Comparison of ENCODE assay signal across 1 cellular context in genomic region chr1:47437518-47438320, GRCh38.
TF ChIP-seq lines count a peak whose summit lies in the region.

TSS of gene FOXD2 (plus strand) at chr1:47438044. CDS start at chr1:47438136, 92 bp downstream.

TF ChIP-seq in K562, 482 proteins besides CTCF, POLR2A, EP300 and RAD21 (continued from another document and continues in another):
- TF ChIP-seq SRSF7 (optimal IDR thresholded peaks at IDR 0.05; ENCODE audit: low read depth, low read length) (no peak), ZNF274 (IDR thresholded peaks at IDR 0.05; ENCODE audit: borderline replicate concordance, low read depth, low read length) (no peak), CLOCK (CRISPR knock-in tag; IDR thresholded peaks at IDR 0.05; ENCODE audit: borderline replicate concordance) (no peak), ZBTB1 (CRISPR knock-in tag; IDR thresholded peaks at IDR 0.05; ENCODE audit: borderline replicate concordance, low read depth) (peak; percentile 52), CREB1 (IDR thresholded peaks at IDR 0.05) (no peak; the same call in 1 of the 2 replicates), CREB1 (CRISPR knock-in tag; IDR thresholded peaks at IDR 0.05) (peak; percentile 63; the same call in 1 of the 2 replicates), FOS (IDR thresholded peaks at IDR 0.05; ENCODE audit: extremely low read depth, insufficient read length) (no peak), USF2 (CRISPR knock-in tag; IDR thresholded peaks at IDR 0.05) (no peak), NCOA4 (IDR thresholded peaks at IDR 0.05; ENCODE audit: partially characterized antibody) (no peak), ZNF707 (CRISPR knock-in tag; conservative IDR thresholded peaks at IDR 0.05) (no peak), TBL1XR1 (IDR thresholded peaks at IDR 0.05; ENCODE audit: low read length in 2 of 2) (no peak), HMGN3 (IDR thresholded peaks at IDR 0.05; ENCODE audit: borderline replicate concordance, extremely low read depth, insufficient read length, low read depth, low read length) (peak; percentile 15), ZNF318 (IDR thresholded peaks at IDR 0.05; ENCODE audit: borderline replicate concordance in 1 of 2, low read depth in 1 of 2) (no peak), U2AF1 (optimal IDR thresholded peaks at IDR 0.05; ENCODE audit: low read depth, low read length) (peak; percentile 59), ZNF282 (CRISPR knock-in tag; IDR thresholded peaks at IDR 0.05) (no peak), SRF (CRISPR knock-in tag; IDR thresholded peaks at IDR 0.05) (peak in 1 of 2 experiments; percentile 70; a peak in 2 of 4 replicates), E2F5 (CRISPR knock-in tag; IDR thresholded peaks at IDR 0.05) (0 out of 2 replicates have a peak, but pooled peaks have one; percentile 56), HLTF (IDR thresholded peaks at IDR 0.05) (peak; percentile 73; the same call in 1 of the 2 replicates), KDM4B (IDR thresholded peaks at IDR 0.05; ENCODE audit: borderline replicate concordance in 2 of 2, low read depth in 1 of 2) (peak in 1 of 2 experiments; percentile 83; a peak in 1 of 4 replicates), HDAC8 (tag; IDR thresholded peaks at IDR 0.05) (no peak), HMG20B (CRISPR knock-in tag; IDR thresholded peaks at IDR 0.05) (no peak), ZNF239 (CRISPR knock-in tag; IDR thresholded peaks at IDR 0.05) (no peak), DACH1 (IDR thresholded peaks at IDR 0.05; ENCODE audit: partially characterized antibody) (no peak), PCBP1 (IDR thresholded peaks at IDR 0.05; ENCODE audit: low read depth, low read length, poor library complexity, severe bottlenecking) (peak; percentile 79), KAT2B (IDR thresholded peaks at IDR 0.05; ENCODE audit: low read depth, low read length) (peak; percentile 85), SRSF9 (IDR thresholded peaks at IDR 0.05; ENCODE audit: borderline replicate concordance, low read depth, low read length) (no peak), MIER1 (IDR thresholded peaks at IDR 0.05; ENCODE audit: low read depth) (no peak), PYGO2 (tag; IDR thresholded peaks at IDR 0.05) (no peak), LCOR (CRISPR knock-in tag; IDR thresholded peaks at IDR 0.05) (peak; percentile 35; the same call in 1 of the 2 replicates), PURB (CRISPR knock-in tag; IDR thresholded peaks at IDR 0.05; ENCODE audit: low read depth) (no peak), HSF4 (CRISPR knock-in tag; IDR thresholded peaks at IDR 0.05; ENCODE audit: borderline replicate concordance) (no peak), GABPB1 (CRISPR knock-in tag; IDR thresholded peaks at IDR 0.05) (peak; percentile 80), SMAD3 (CRISPR knock-in tag; conservative IDR thresholded peaks at IDR 0.05) (no peak), L3MBTL2 (IDR thresholded peaks at IDR 0.05) (0 out of 2 replicates have a peak, but pooled peaks have one; percentile 54), NCOA6 (IDR thresholded peaks at IDR 0.05) (peak; percentile 85), MECOM (CRISPR knock-in tag; IDR thresholded peaks at IDR 0.05) (no peak), SMARCA5 (IDR thresholded peaks at IDR 0.05) (no peak), CAMTA2 (CRISPR knock-in tag; conservative IDR thresholded peaks at IDR 0.05) (no peak), AFF4 (CRISPR knock-in tag; IDR thresholded peaks at IDR 0.05) (peak; percentile 63; the same call in 1 of the 2 replicates), IRF1 (CRISPR knock-in tag; IDR thresholded peaks at IDR 0.05; ENCODE audit: borderline replicate concordance) (no peak), ZNF655 (CRISPR knock-in tag; IDR thresholded peaks at IDR 0.05) (no peak), HCFC1 (IDR thresholded peaks at IDR 0.05; ENCODE audit: low read depth, low read length) (peak; percentile 31), ZBED1 (IDR thresholded peaks at IDR 0.05) (no peak), EWSR1 (IDR thresholded peaks at IDR 0.05; ENCODE audit: borderline replicate concordance, low read depth, partially characterized antibody) (no peak), SP2 (IDR thresholded peaks at IDR 0.05; ENCODE audit: extremely low read depth, low read depth, low read length, poor library complexity, severe bottlenecking) (no peak), ZNF436 (CRISPR knock-in tag; IDR thresholded peaks at IDR 0.05) (no peak), ZNF696 (CRISPR knock-in tag; conservative IDR thresholded peaks at IDR 0.05) (no peak), ZNF780A (CRISPR knock-in tag; IDR thresholded peaks at IDR 0.05) (no peak)
